ENCODE assay signal across 7 cellular contexts in genomic region chr17:32445497-32445896, GRCh38. TPM values are rescaled to one million over a fixed set of nuclear protein-coding genes. Genes with fewer than 3 reads are reported as not detected.
DNase-seq lines count a peak whose midpoint lies in the region; ATAC-seq and TF ChIP-seq lines count a peak whose summit lies in the region.

No MANE protein-coding gene starts in this region.

- ATAC-seq in activated CD8-positive, alpha-beta T cell treated with anti-CD3 and anti-CD28 coated beads for 36 hours: no peak
- ATAC-seq in stimulated activated memory B cell treated with anti-CD40 and anti-IgM and Interleukin-4, amounts not matched to agents 10 μg/mL and 1 μg/mL and 100 μg/mL, for 72 hours: no peak
- no peak for ATAC-seq in HG03571 (IDR thresholded peaks at IDR 0.05; ENCODE audit: unreplicated experiment)

- peaks cover 2% of the 10 kb centered on the region for H3K4me1 ChIP-seq in iPS-15b (ENCODE audit: control insufficient read depth, insufficient read depth, low read length)

- DNase-seq in HFF-Myc (ENCODE audit: extremely low read depth, low read depth) (no peak), cortex of kidney (lab: John Stamatoyannopoulos, UW) (no peak), SHP77 (lab: John Stamatoyannopoulos, UW) (no peak)
- DNase-seq in activated CD8-positive, alpha-beta T cell treated with anti-CD3 and anti-CD28 coated beads for 36 hours: no peak

- intact Hi-C loops in activated CD8-positive, alpha-beta T cell treated with anti-CD3 and anti-CD28 coated beads for 36 hours (cut with micrococcal nuclease): no loop called here

- H3K4me3 ChIP-seq in HFF-Myc (replicated peaks; ENCODE audit: low read depth, low read length) (peak overlapping the region; percentile 96), iPS-15b (ENCODE audit: low read depth, low read length) (peak overlapping the region; percentile 87)

- no peak for TF ChIP-seq CTCF in HFF-Myc (IDR thresholded peaks at IDR 0.05; ENCODE audit: low read depth, low read length, missing control alignments)
- TF ChIP-seq CTCF in activated CD8-positive, alpha-beta T cell treated with anti-CD3 and anti-CD28 coated beads for 36 hours (IDR thresholded peaks at IDR 0.05): no peak

- peak overlapping the region; percentile 76 for H3K27ac Mint-ChIP-seq in activated CD8-positive, alpha-beta T cell treated with anti-CD3 and anti-CD28 coated beads for 36 hours
- peak overlapping the region; percentile 79 for H3K27ac Mint-ChIP-seq in stimulated activated memory B cell treated with anti-CD40 and anti-IgM and Interleukin-4, amounts not matched to agents 10 μg/mL and 1 μg/mL and 100 μg/mL, for 72 hours

- H3K4me1 Mint-ChIP-seq in activated CD8-positive, alpha-beta T cell treated with anti-CD3 and anti-CD28 coated beads for 36 hours (ENCODE audit: low read depth): peaks cover 41% of the 10 kb centered on the region
- peaks cover 38% of the 10 kb centered on the region for H3K4me1 Mint-ChIP-seq in stimulated activated memory B cell treated with anti-CD40 and anti-IgM and Interleukin-4, amounts not matched to agents 10 μg/mL and 1 μg/mL and 100 μg/mL, for 72 hours

- H3K9me3 Mint-ChIP-seq in activated CD8-positive, alpha-beta T cell treated with anti-CD3 and anti-CD28 coated beads for 36 hours: no peaks in the 10 kb centered on the region
- H3K9me3 Mint-ChIP-seq in stimulated activated memory B cell treated with anti-CD40 and anti-IgM and Interleukin-4, amounts not matched to agents 10 μg/mL and 1 μg/mL and 100 μg/mL, for 72 hours: no peaks in the 10 kb centered on the region

- no peaks in the 10 kb centered on the region for H3K9me3 ChIP-seq in iPS-15b (ENCODE audit: control insufficient read depth, insufficient read depth, low read length)

- H3K9ac ChIP-seq in iPS-15b (ENCODE audit: low read depth, low read length): peak overlapping the region; percentile 72

- peaks cover 7% of the 10 kb centered on the region for H3K27me3 ChIP-seq in iPS-15b (ENCODE audit: control insufficient read depth, insufficient read depth, low read length)

- POLR2A ChIA-PET in activated CD8-positive, alpha-beta T cell treated with anti-CD3 and anti-CD28 coated beads for 36 hours (lab: Charles Lee): interaction anchor here (1.0 to 1.9 kb wide), 6 partner anchors 8 to 97 kb away, joined by 3 to 13 read pairs (median 4); no protein-coding TSS in a partner anchor

- peak overlapping the region; percentile 80 for H3K4me3 Mint-ChIP-seq in activated CD8-positive, alpha-beta T cell treated with anti-CD3 and anti-CD28 coated beads for 36 hours
- H3K4me3 Mint-ChIP-seq in stimulated activated memory B cell treated with anti-CD40 and anti-IgM and Interleukin-4, amounts not matched to agents 10 μg/mL and 1 μg/mL and 100 μg/mL, for 72 hours: peak overlapping the region; percentile 81

- peaks cover 37% of the 10 kb centered on the region for H3K36me3 Mint-ChIP-seq in activated CD8-positive, alpha-beta T cell treated with anti-CD3 and anti-CD28 coated beads for 36 hours (ENCODE audit: low read depth)
- peaks cover 26% of the 10 kb centered on the region for H3K36me3 Mint-ChIP-seq in stimulated activated memory B cell treated with anti-CD40 and anti-IgM and Interleukin-4, amounts not matched to agents 10 μg/mL and 1 μg/mL and 100 μg/mL, for 72 hours

- CTCF ChIA-PET in activated CD8-positive, alpha-beta T cell treated with anti-CD3 and anti-CD28 coated beads for 36 hours (lab: Charles Lee): interaction anchor here (1.2 to 11.1 kb wide), 6 partner anchors 8 to 432 kb away, joined by 3 to 164 read pairs (median 9); partner anchors contain the start of genes CDK5R1 and MYO1D

- peaks cover 7% of the 10 kb centered on the region for H3K36me3 ChIP-seq in iPS-15b (ENCODE audit: control insufficient read depth, insufficient read depth, low read length)

- peaks cover 6% of the 10 kb centered on the region for H3K27me3 Mint-ChIP-seq in activated CD8-positive, alpha-beta T cell treated with anti-CD3 and anti-CD28 coated beads for 36 hours
- H3K27me3 Mint-ChIP-seq in stimulated activated memory B cell treated with anti-CD40 and anti-IgM and Interleukin-4, amounts not matched to agents 10 μg/mL and 1 μg/mL and 100 μg/mL, for 72 hours: no peaks in the 10 kb centered on the region

RNA-seq across cellular contexts. Expression of gene PSMD11, which starts 1.2 kb away (rescaled TPM):
- 100 to 1,000 TPM; 119 to 130 TPM for total RNA-seq in activated CD8-positive, alpha-beta T cell treated with anti-CD3 and anti-CD28 coated beads for 36 hours

RNA-seq across cellular contexts. Expression of gene CDK5R1, which starts 41.3 kb away (rescaled TPM):
- 10 to 100 TPM; 10.2 to 10.5 TPM for total RNA-seq in activated CD8-positive, alpha-beta T cell treated with anti-CD3 and anti-CD28 coated beads for 36 hours
